In the genomic region with DNA sequence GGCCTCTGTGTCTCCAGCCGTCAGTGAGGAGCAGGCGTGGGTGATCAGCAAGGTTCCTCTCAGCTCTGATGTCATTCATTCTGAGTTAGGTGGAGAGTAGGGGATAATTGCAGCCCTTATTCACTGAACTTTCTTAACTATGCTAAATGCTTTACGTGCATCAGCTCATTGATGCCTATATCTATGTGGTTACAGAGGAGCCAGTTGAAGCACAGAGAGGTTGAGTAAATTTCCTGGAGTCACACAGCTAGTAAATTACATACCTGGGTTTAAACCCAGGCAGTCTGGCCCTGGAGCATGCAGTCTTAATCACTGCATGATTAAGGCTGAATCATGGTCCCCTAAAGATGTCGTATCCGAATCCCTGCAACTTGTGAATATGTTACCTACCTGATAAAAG, we compare ENCODE assay signal across 10 cellular contexts.
DNase-seq lines count a peak whose midpoint lies in the region; ATAC-seq and TF ChIP-seq lines count a peak whose summit lies in the region.
"Had no signal": no experiment of that assay in that cellular context is flagged by ENCODE, and none has a peak within 500 bp of the region (broad histone marks: within the 10 kb centered on the region; RNA-seq: fewer than 3 reads in every experiment).

No MANE protein-coding gene starts in this region.

- H3K14ac ChIP-seq in H9 (ENCODE audit: insufficient read depth, low read length), result no peak overlapping the region

- H3K36me3 Mint-ChIP-seq in CD8-positive, alpha-beta T cell, result no peaks in the 10 kb centered on the region
- peaks cover 0 to 4% (median 3%) of the 10 kb centered on the region in 3 donors for H3K36me3 Mint-ChIP-seq in naive thymus-derived CD8-positive, alpha-beta T cell
- H3K36me3 Mint-ChIP-seq in H9 (ENCODE audit: insufficient read depth in 1 of 3, low read depth in 3 of 3), result no peaks in the 10 kb centered on the region

- no peak for ATAC-seq in CD8-positive, alpha-beta T cell
- ATAC-seq in HG03457 (IDR thresholded peaks at IDR 0.05; ENCODE audit: unreplicated experiment) (peak; percentile 1), GM21381 (IDR thresholded peaks at IDR 0.05; ENCODE audit: unreplicated experiment) (no peak), left colon (no peak)
- no peak for ATAC-seq in naive thymus-derived CD8-positive, alpha-beta T cell

- no peaks in the 10 kb centered on the region for H3K23me2 ChIP-seq in H9 (ENCODE audit: insufficient read length, low read depth, low read length, poor library complexity, severe bottlenecking)

- no peak overlapping the region for H3T11ph ChIP-seq in H9 (ENCODE audit: low read length)

- H3K9me3 ChIP-seq in CD8-positive, alpha-beta T cell (ENCODE audit: low read length), result no peaks in the 10 kb centered on the region
- H3K9me3 ChIP-seq in H9 (ENCODE audit: control insufficient read depth, low read depth, low read length), result no peaks in the 10 kb centered on the region

- no peak overlapping the region for H2BK20ac ChIP-seq in H9 (ENCODE audit: low read depth, low read length, poor library complexity, severe bottlenecking)

- H3K18ac ChIP-seq in H9 (ENCODE audit: insufficient read length, low read depth, low read length), result no peak overlapping the region

- intact Hi-C loops in CD8-positive, alpha-beta T cell (cut with DNase I, micrococcal nuclease), result loop anchor here (1.0 to 10.0 kb wide), 11 partner anchors 8 to 552 kb away; a partner anchor contains a TSS
- intact Hi-C loops in left colon (cut with DNase I, micrococcal nuclease), result no loop called here

- H3K27ac Mint-ChIP-seq in CD8-positive, alpha-beta T cell, result peak overlapping the region; percentile 97
- H3K27ac Mint-ChIP-seq in naive thymus-derived CD8-positive, alpha-beta T cell, result peak overlapping the region; percentile 84 to 99 (median 98)
- H3K27ac Mint-ChIP-seq in H9, result no peak overlapping the region; a peak in 1 of 7 replicates

- no peaks in the 10 kb centered on the region for H3K36me3 ChIP-seq in CD8-positive, alpha-beta T cell (ENCODE audit: insufficient read depth, low read length)

- CTCF ChIA-PET in CD8-positive, alpha-beta T cell (lab: Charles Lee), result interaction anchor here (0.6 to 5.8 kb wide), 15 partner anchors 9 to 111 kb away, joined by 3 to 81 read pairs (median 4); a partner anchor contains a TSS

- no peak overlapping the region for H4K91ac ChIP-seq in H9 (ENCODE audit: insufficient read length, low read depth, low read length)

- H3K27me3 Mint-ChIP-seq in CD8-positive, alpha-beta T cell (ENCODE audit: low read depth), result no peaks in the 10 kb centered on the region
- H3K27me3 Mint-ChIP-seq in naive thymus-derived CD8-positive, alpha-beta T cell, result peaks cover 0 to 14% (median 2%) of the 10 kb centered on the region in 5 donors
- H3K27me3 Mint-ChIP-seq in H9 (ENCODE audit: low read depth), result peaks cover 2% of the 10 kb centered on the region; the same call in 1 of the 2 replicates

- no peaks in the 10 kb centered on the region for H3K79me2 ChIP-seq in H9 (ENCODE audit: insufficient read depth, low read length)

- POLR2A ChIA-PET in CD8-positive, alpha-beta T cell (lab: Charles Lee), result interaction anchor here (2.3 to 2.6 kb wide), 2 partner anchors 38 to 99 kb away, joined by 12 to 15 read pairs; a partner anchor contains a TSS
- POLR2A ChIA-PET in naive thymus-derived CD8-positive, alpha-beta T cell (lab: Charles Lee), result interaction anchor here (0.7 to 6.9 kb wide), 6 partner anchors 10 to 142 kb away, joined by 3 to 61 read pairs (median 7); a partner anchor contains a TSS

- no peak overlapping the region for H3K4ac ChIP-seq in H9 (ENCODE audit: low read depth, low read length)

- H4K5ac ChIP-seq in H9 (ENCODE audit: insufficient read length, low read depth, low read length), result no peak overlapping the region

- no peak overlapping the region for H2BK15ac ChIP-seq in H9 (ENCODE audit: low read depth, low read length)

- H3K9me3 Mint-ChIP-seq in CD8-positive, alpha-beta T cell, result no peaks in the 10 kb centered on the region
- H3K9me3 Mint-ChIP-seq in naive thymus-derived CD8-positive, alpha-beta T cell, result no peaks in the 10 kb centered on the region
- no peaks in the 10 kb centered on the region for H3K9me3 Mint-ChIP-seq in H9
- H3K9me3 Mint-ChIP-seq: nephron had no signal

- H3K4me3 Mint-ChIP-seq in CD8-positive, alpha-beta T cell, result peak overlapping the region; percentile 89
- H3K4me3 Mint-ChIP-seq in naive thymus-derived CD8-positive, alpha-beta T cell, result peak overlapping the region; percentile 83 to 96 (median 90)
- H3K4me3 Mint-ChIP-seq in H9, result no peak overlapping the region
- H3K4me3 Mint-ChIP-seq: nephron had no signal

- H3K4me1 ChIP-seq in CD8-positive, alpha-beta T cell (ENCODE audit: insufficient read depth, low read length), result peaks cover 47% of the 10 kb centered on the region
- no peaks in the 10 kb centered on the region for H3K4me1 ChIP-seq in H9 (ENCODE audit: insufficient read depth, low read length)

- no peak for TF ChIP-seq CTCF in CD8-positive, alpha-beta T cell (IDR thresholded peaks at IDR 0.05)
- TF ChIP-seq CTCF in H9 (conservative IDR thresholded peaks at IDR 0.05), result no peak

- no peak overlapping the region for H2AFZ ChIP-seq in H9 (ENCODE audit: low read length)

- H2AK5ac ChIP-seq in H9 (ENCODE audit: insufficient read length, low read length), result no peak overlapping the region

- H3K79me1 ChIP-seq in H9 (ENCODE audit: insufficient read depth, low read depth, low read length, poor library complexity, severe bottlenecking), result no peaks in the 10 kb centered on the region

- H4K8ac ChIP-seq in H9 (replicated peaks; ENCODE audit: insufficient read length, low read depth, low read length), result no peak overlapping the region

- no peak for DNase-seq in CD8-positive, alpha-beta T cell
- DNase-seq in activated naive CD4-positive, alpha-beta T cell treated with anti-CD3 and anti-CD28 coated beads, Interleukin-2, amount 50 U/mL, for 16 hours, result peak; percentile 28
- no peak for DNase-seq in naive thymus-derived CD8-positive, alpha-beta T cell
- DNase-seq in HT-29 (ENCODE audit: low spot score) (no peak), left colon (no peak), H9 (no peak)
- DNase-seq: NCI-H2107 had no signal

- H3K56ac ChIP-seq in H9 (ENCODE audit: insufficient read length, low read depth, low read length), result no peak overlapping the region

- peak overlapping the region; percentile 63 for H3K27ac ChIP-seq in CD8-positive, alpha-beta T cell (ENCODE audit: low read depth, low read length)
- no peak overlapping the region for H3K27ac ChIP-seq in H9 (ENCODE audit: insufficient read length, low read depth, low read length)

- no peak overlapping the region for H3K23ac ChIP-seq in H9 (ENCODE audit: insufficient read length, low read depth, low read length)

- peak overlapping the region; percentile 57 for H3K4me3 ChIP-seq in CD8-positive, alpha-beta T cell (ENCODE audit: low read depth, low read length)

- H2BK12ac ChIP-seq in H9 (ENCODE audit: insufficient read length, low read depth, low read length), result no peak overlapping the region

- WGBS in H9 (ENCODE audit: extremely low coverage, insufficient read length, low lambda C conversion rate), result no CpG with 5 or more reads among the region's 5 CpGs

- no peak overlapping the region for H2BK5ac ChIP-seq in H9 (ENCODE audit: insufficient read length, low read length)

- no peak overlapping the region for H2BK120ac ChIP-seq in H9 (ENCODE audit: low read depth, low read length, poor library complexity, severe bottlenecking)

- no peaks in the 10 kb centered on the region for H3K27me3 ChIP-seq in CD8-positive, alpha-beta T cell (ENCODE audit: insufficient read depth, low read length)
- no peaks in the 10 kb centered on the region for H3K27me3 ChIP-seq in H9 (ENCODE audit: insufficient read depth, low read length)

- no peak overlapping the region for H3K9ac ChIP-seq in H9 (ENCODE audit: extremely low read depth, insufficient read length, low read length)

- no peak overlapping the region for H3K4me2 ChIP-seq in H9 (ENCODE audit: insufficient read depth, insufficient read length, low read length)

- peaks cover 59% of the 10 kb centered on the region for H3K4me1 Mint-ChIP-seq in CD8-positive, alpha-beta T cell (ENCODE audit: low read depth)
- H3K4me1 Mint-ChIP-seq in naive thymus-derived CD8-positive, alpha-beta T cell, result peaks cover 26 to 89% (median 59%) of the 10 kb centered on the region in 4 donors
- H3K4me1 Mint-ChIP-seq in H9, result 0 out of 4 replicates have a peak, but pooled peaks cover 0 to 3% of the 10 kb centered on the region in 2 experiments

- no peaks in the 10 kb centered on the region for H4K20me1 ChIP-seq in H9 (ENCODE audit: control insufficient read depth, insufficient read depth, insufficient read length)

Comparison
In these comparisons a context has a peak if more than half of its experiments do, and no peak if none do; other contexts are left out.
1. H3K27ac Mint-ChIP-seq: peak in CD8-positive, alpha-beta T cell (single experiment) and naive thymus-derived CD8-positive, alpha-beta T cell (10 of 10); none in H9 (0 of 3).
2. H3K4me3 Mint-ChIP-seq: peak in CD8-positive, alpha-beta T cell (single experiment) and naive thymus-derived CD8-positive, alpha-beta T cell (10 of 10); none in H9 (0 of 2).
3. intact Hi-C loops: an anchor here in CD8-positive, alpha-beta T cell (1.0 to 10.0 kb wide); none called in left colon.